Comparison of ENCODE assay signal across 1 cellular context in genomic region chr3:107421170-107421792, GRCh38.
TF ChIP-seq lines count a peak whose summit lies in the region.

No MANE protein-coding gene starts in this region.

TF ChIP-seq in HepG2, 621 proteins besides CTCF, POLR2A, EP300 and RAD21 (continued from another document):
- TF ChIP-seq, protein P1, sequence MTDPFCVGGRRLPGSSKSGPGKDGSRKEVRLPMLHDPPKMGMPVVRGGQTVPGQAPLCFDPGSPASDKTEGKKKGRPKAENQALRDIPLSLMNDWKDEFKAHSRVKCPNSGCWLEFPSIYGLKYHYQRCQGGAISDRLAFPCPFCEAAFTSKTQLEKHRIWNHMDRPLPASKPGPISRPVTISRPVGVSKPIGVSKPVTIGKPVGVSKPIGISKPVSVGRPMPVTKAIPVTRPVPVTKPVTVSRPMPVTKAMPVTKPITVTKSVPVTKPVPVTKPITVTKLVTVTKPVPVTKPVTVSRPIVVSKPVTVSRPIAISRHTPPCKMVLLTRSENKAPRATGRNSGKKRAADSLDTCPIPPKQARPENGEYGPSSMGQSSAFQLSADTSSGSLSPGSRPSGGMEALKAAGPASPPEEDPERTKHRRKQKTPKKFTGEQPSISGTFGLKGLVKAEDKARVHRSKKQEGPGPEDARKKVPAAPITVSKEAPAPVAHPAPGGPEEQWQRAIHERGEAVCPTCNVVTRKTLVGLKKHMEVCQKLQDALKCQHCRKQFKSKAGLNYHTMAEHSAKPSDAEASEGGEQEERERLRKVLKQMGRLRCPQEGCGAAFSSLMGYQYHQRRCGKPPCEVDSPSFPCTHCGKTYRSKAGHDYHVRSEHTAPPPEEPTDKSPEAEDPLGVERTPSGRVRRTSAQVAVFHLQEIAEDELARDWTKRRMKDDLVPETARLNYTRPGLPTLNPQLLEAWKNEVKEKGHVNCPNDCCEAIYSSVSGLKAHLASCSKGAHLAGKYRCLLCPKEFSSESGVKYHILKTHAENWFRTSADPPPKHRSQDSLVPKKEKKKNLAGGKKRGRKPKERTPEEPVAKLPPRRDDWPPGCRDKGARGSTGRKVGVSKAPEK (CRISPR knock-in tag; IDR thresholded peaks at IDR 0.05; ENCODE audit: borderline replicate concordance) = no peak
- no peak for TF ChIP-seq ATF5 (CRISPR knock-in tag; IDR thresholded peaks at IDR 0.05; ENCODE audit: low read depth)
- no peak for TF ChIP-seq CCAR2 (optimal IDR thresholded peaks at IDR 0.05; ENCODE audit: low read depth, low read length)
- peak; percentile 98 for TF ChIP-seq TEAD3 (CRISPR knock-in tag; optimal IDR thresholded peaks at IDR 0.05; ENCODE audit: borderline replicate concordance)
- no peak for TF ChIP-seq ZNF354B (CRISPR knock-in tag; IDR thresholded peaks at IDR 0.05)
- TF ChIP-seq SKIL (CRISPR knock-in tag; IDR thresholded peaks at IDR 0.05; ENCODE audit: borderline replicate concordance) = no peak
- TF ChIP-seq ZNF274 (CRISPR knock-in tag; IDR thresholded peaks at IDR 0.05) = no peak
- TF ChIP-seq HOXA7 (CRISPR knock-in tag; IDR thresholded peaks at IDR 0.05) = no peak
- TF ChIP-seq MAX (IDR thresholded peaks at IDR 0.05) = no peak
- no peak for TF ChIP-seq MYC (CRISPR knock-in tag; IDR thresholded peaks at IDR 0.05; ENCODE audit: borderline replicate concordance)
- TF ChIP-seq PHF21A (CRISPR knock-in tag; IDR thresholded peaks at IDR 0.05) = no peak
- TF ChIP-seq, protein P2, sequence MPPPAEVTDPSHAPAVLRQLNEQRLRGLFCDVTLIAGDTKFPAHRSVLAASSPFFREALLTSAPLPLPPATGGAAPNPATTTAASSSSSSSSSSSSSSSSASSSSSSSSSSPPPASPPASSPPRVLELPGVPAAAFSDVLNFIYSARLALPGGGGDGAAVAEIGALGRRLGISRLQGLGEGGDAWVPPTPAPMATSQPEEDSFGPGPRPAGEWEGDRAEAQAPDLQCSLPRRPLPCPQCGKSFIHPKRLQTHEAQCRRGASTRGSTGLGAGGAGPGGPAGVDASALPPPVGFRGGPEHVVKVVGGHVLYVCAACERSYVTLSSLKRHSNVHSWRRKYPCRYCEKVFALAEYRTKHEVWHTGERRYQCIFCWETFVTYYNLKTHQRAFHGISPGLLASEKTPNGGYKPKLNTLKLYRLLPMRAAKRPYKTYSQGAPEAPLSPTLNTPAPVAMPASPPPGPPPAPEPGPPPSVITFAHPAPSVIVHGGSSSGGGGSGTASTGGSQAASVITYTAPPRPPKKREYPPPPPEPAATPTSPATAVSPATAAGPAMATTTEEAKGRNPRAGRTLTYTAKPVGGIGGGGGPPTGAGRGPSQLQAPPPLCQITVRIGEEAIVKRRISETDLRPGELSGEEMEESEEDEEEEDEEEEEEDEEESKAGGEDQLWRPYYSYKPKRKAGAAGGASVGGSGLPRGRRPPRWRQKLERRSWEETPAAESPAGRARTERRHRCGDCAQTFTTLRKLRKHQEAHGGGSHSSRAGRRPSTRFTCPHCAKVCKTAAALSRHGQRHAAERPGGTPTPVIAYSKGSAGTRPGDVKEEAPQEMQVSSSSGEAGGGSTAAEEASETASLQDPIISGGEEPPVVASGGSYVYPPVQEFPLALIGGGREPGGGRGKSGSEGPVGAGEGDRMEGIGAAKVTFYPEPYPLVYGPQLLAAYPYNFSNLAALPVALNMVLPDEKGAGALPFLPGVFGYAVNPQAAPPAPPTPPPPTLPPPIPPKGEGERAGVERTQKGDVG (CRISPR knock-in tag; IDR thresholded peaks at IDR 0.05; ENCODE audit: borderline replicate concordance) = no peak
- no peak for TF ChIP-seq U2AF2 (IDR thresholded peaks at IDR 0.05; ENCODE audit: low read depth, low read length)
- TF ChIP-seq ZNF749 (CRISPR knock-in tag; IDR thresholded peaks at IDR 0.05; ENCODE audit: borderline replicate concordance) = no peak
TF ChIP-seq in HepG2: peak in this region for 4.
